In the genomic region with DNA sequence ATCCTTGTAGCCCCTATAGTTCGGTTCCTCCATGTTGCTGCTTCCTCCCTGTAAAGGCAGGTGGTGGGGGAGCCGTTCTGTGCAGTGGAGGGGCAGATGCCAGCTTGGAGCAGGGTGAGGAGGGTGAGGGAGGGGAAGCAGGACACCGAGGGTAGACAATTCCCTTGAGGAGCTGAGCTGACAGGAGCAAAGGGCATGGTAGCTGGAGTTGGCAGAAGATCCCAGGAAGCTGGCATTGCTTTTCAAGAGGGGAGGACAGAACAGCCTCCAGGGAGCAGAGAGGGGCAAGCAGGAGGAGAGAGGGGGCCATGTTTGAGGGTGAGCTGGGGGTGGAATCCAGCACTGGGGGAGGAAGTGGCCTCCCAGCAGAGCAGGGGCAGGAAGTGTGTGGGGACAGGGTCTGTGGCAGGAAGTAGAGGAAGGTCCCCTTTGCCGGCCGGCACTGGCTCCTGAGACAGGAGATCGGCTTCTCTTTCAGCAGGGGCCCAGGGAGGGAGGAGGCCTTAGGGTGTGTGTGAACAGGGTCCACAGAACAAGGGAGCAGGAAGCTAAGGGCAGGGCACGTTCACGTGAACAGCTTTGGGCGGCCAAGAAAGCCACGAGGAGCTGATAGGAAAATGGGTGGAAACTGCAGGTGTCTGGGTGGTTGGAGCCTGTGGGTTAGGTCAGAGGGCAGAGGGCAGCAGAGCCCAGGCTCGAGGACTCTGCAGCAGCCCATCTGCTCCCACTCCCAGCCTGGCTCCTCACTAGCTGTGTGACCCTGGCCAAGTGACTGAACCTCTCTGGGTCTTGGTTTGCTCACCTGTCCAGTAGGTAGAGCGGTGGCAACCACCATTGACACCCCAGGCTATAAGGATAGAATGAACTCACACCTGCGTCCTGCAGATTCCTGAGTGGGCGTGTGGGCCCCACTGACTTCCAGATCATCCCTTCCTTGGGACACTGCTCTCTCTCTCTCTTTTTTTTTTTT, we compare ENCODE assay signal across 10 cellular contexts. TPM values are rescaled to one million over a fixed set of nuclear protein-coding genes. Genes with fewer than 3 reads are reported as not detected.
A peak's percentile ranks its signal among the peaks of the same experiment; 100 is the strongest.
DNase-seq lines count a peak whose midpoint lies in the region; ATAC-seq and TF ChIP-seq lines count a peak whose summit lies in the region.
"Had no signal": no experiment of that assay in that cellular context is flagged by ENCODE, and none has a peak within 500 bp of the region (broad histone marks: within the 10 kb centered on the region; RNA-seq: fewer than 3 reads in every experiment).

No MANE protein-coding gene starts in this region.

- no peak overlapping the region for H3K4me2 ChIP-seq in trophoblast cell (ENCODE audit: low read length)

- H4K12ac ChIP-seq in trophoblast cell (ENCODE audit: low read depth, low read length) = no peak overlapping the region

- H4K8ac ChIP-seq in trophoblast cell (ENCODE audit: low read depth, low read length) = peak overlapping the region; percentile 50

- intact Hi-C loops in lower leg skin (cut with DNase I; ENCODE audit: low total_unique reads) = no loop called here

- H3K27ac ChIP-seq in trophoblast cell (ENCODE audit: low read depth, low read length) = no peak overlapping the region

- no peaks in the 10 kb centered on the region for H3K36me3 ChIP-seq in trophoblast cell (ENCODE audit: control insufficient read depth in 1 of 2, insufficient read depth in 2 of 2, low read length in 2 of 2)

- peak; percentile 92 for DNase-seq in GDM1 (lab: John Stamatoyannopoulos, UW)
- DNase-seq in NOMO-1 treated with DMSO at 0.1 percent for 48 hours (lab: John Stamatoyannopoulos, UW; ENCODE audit: unreplicated experiment) = peak; percentile 38
- DNase-seq in activated naive CD8-positive, alpha-beta T cell treated with anti-CD3 and anti-CD28 coated beads, Interleukin-2, amount 50 U/mL, for 16 hours (ENCODE audit: low read depth, low spot score) = peak; percentile 7
- no peak for DNase-seq in trophoblast cell
- no peak for DNase-seq in DMS79 (lab: John Stamatoyannopoulos, UW)
- DNase-seq in lower leg skin (ENCODE audit: low spot score in 2 of 2) = no peak

- ATAC-seq in HG03045 (IDR thresholded peaks at IDR 0.05; ENCODE audit: unreplicated experiment) (no peak), HG03469 (IDR thresholded peaks at IDR 0.05; ENCODE audit: unreplicated experiment) (no peak)

- H2BK12ac ChIP-seq in trophoblast cell (ENCODE audit: low read length) = peak overlapping the region; percentile 87

- H3K9ac ChIP-seq in trophoblast cell (ENCODE audit: low read length) = no peak overlapping the region

- H3K79me1 ChIP-seq in trophoblast cell (ENCODE audit: low read length) = peaks cover 72% of the 10 kb centered on the region

- no CpG with 5 or more reads among the region's 14 CpGs for WGBS in trophoblast cell (ENCODE audit: extremely low coverage, insufficient coverage, insufficient read length)
- 46 to 53% methylated on average over 14 of the region's 14 CpGs for WGBS in lower leg skin, 2 donors

- H3K23ac ChIP-seq in trophoblast cell (ENCODE audit: low read length) = no peak overlapping the region

- TF ChIP-seq CTCF in lower leg skin (IDR thresholded peaks at IDR 0.05) = no peak

- no peak for TF ChIP-seq POLR2A in lower leg skin (IDR thresholded peaks at IDR 0.05)

- peak overlapping the region; percentile 43 for H2BK5ac ChIP-seq in trophoblast cell (ENCODE audit: low read depth, low read length, poor library complexity)

- H4K91ac ChIP-seq in trophoblast cell (ENCODE audit: low read depth, low read length) = peak overlapping the region; percentile 93

- peak overlapping the region; percentile 87 for H2AK5ac ChIP-seq in trophoblast cell (ENCODE audit: low read length)

- H3K4me1 ChIP-seq in trophoblast cell (ENCODE audit: control insufficient read depth in 1 of 2, insufficient read depth in 2 of 2, low read length in 2 of 2) = peaks cover 51 to 58% of the 10 kb centered on the region in 2 experiments

- peak overlapping the region; percentile 21 for H2AFZ ChIP-seq in trophoblast cell (ENCODE audit: insufficient read depth, low read length, poor library complexity)

- H3K4ac ChIP-seq in trophoblast cell (ENCODE audit: low read depth, low read length) = peak overlapping the region; percentile 51

- peaks cover 2% of the 10 kb centered on the region for H3K9me3 ChIP-seq in trophoblast cell (ENCODE audit: insufficient read depth, low read depth, low read length)

- H3K79me2 ChIP-seq in trophoblast cell (ENCODE audit: control insufficient read depth, insufficient read depth, low read length, poor library complexity) = peaks cover 15% of the 10 kb centered on the region

- H3K14ac ChIP-seq in trophoblast cell (ENCODE audit: low read length) = peak overlapping the region; percentile 77

- H3K4me3 ChIP-seq in trophoblast cell (ENCODE audit: low read depth, low read length) (no peak overlapping the region), lower leg skin (ENCODE audit: low read depth, poor library complexity, severe bottlenecking) (no peak overlapping the region)

- peak overlapping the region; percentile 79 for H2BK120ac ChIP-seq in trophoblast cell (ENCODE audit: insufficient read depth, low read length, poor library complexity)

- H3K27me3 ChIP-seq in trophoblast cell (ENCODE audit: insufficient read depth, low read length) = no peaks in the 10 kb centered on the region

- peak overlapping the region; percentile 71 for H3K18ac ChIP-seq in trophoblast cell (ENCODE audit: low read length)

RNA-seq across cellular contexts. Expression of a gene that starts 17.5 kb away (rescaled TPM):
- polyA plus RNA-seq in trophoblast cell (2013) = 153 and 164 TPM in 2 replicates
- 100 to 1,000 TPM in 1 of 4 donors, 10 to 100 TPM in 3; 74.9 to 132 (median 87.5) TPM for total RNA-seq in lower leg skin

RNA-seq across cellular contexts. Expression of a gene that starts 47.5 kb away (rescaled TPM):
- polyA plus RNA-seq in trophoblast cell (2013) = 2.2 TPM in 2 replicates
- under 1 TPM in 2 of 4 donors, not detected in 2; 0.16 to 0.56 TPM for total RNA-seq in lower leg skin
- total RNA-seq: astrocyte, LHCN-M2 had no signal

Comparison
In these comparisons a context has a peak if more than half of its experiments do, and no peak if none do; other contexts are left out.
1. DNase-seq: peak in GDM1 (single experiment), NOMO-1 treated with DMSO at 0.1 percent for 48 hours (single experiment) and activated naive CD8-positive, alpha-beta T cell treated with anti-CD3 and anti-CD28 coated beads, Interleukin-2, amount 50 U/mL, for 16 hours (single experiment); none in trophoblast cell (0 of 2), DMS79 (single experiment) and lower leg skin (0 of 2).